In the genomic region with DNA sequence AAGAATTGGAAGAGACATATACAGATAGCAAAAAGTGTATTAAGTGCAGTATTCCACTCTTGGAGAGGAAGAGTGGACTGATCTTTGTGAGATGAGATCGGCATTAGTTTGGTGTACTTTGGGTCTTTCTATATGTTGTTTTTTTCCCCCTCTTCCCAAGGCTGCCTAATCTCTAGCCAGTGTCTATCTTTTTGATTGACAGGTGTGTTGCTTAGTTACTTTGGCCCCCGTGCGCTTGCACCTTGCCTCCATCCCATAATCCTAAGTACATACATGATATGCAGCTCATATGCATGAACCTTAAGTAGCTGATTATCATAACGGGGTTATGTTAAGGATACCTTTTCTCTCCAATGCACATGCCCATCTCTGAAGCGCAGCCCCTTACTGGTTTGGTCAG, we compare ENCODE assay signal across 2 cellular contexts.
TF ChIP-seq lines count a peak whose summit lies in the region.

No MANE protein-coding gene starts in this region.

TF ChIP-seq in HepG2, 621 proteins besides CTCF, POLR2A, EP300 and RAD21:
- TF ChIP-seq ZNF569 (CRISPR knock-in tag; IDR thresholded peaks at IDR 0.05; ENCODE audit: borderline replicate concordance) (no peak), ZNF780A (CRISPR knock-in tag; IDR thresholded peaks at IDR 0.05) (no peak), CENPT (CRISPR knock-in tag; IDR thresholded peaks at IDR 0.05; ENCODE audit: low read depth) (no peak), FOSL2 (CRISPR knock-in tag; IDR thresholded peaks at IDR 0.05) (no peak), FOXK2 (IDR thresholded peaks at IDR 0.05) (no peak)
- TF ChIP-seq, protein P1, sequence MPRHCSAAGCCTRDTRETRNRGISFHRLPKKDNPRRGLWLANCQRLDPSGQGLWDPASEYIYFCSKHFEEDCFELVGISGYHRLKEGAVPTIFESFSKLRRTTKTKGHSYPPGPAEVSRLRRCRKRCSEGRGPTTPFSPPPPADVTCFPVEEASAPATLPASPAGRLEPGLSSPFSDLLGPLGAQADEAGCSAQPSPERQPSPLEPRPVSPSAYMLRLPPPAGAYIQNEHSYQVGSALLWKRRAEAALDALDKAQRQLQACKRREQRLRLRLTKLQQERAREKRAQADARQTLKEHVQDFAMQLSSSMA (CRISPR knock-in tag; IDR thresholded peaks at IDR 0.05), result no peak
- TF ChIP-seq, protein P2, sequence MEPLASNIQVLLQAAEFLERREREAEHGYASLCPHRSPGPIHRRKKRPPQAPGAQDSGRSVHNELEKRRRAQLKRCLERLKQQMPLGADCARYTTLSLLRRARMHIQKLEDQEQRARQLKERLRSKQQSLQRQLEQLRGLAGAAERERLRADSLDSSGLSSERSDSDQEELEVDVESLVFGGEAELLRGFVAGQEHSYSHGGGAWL (CRISPR knock-in tag; IDR thresholded peaks at IDR 0.05), result no peak
- TF ChIP-seq, protein P3, sequence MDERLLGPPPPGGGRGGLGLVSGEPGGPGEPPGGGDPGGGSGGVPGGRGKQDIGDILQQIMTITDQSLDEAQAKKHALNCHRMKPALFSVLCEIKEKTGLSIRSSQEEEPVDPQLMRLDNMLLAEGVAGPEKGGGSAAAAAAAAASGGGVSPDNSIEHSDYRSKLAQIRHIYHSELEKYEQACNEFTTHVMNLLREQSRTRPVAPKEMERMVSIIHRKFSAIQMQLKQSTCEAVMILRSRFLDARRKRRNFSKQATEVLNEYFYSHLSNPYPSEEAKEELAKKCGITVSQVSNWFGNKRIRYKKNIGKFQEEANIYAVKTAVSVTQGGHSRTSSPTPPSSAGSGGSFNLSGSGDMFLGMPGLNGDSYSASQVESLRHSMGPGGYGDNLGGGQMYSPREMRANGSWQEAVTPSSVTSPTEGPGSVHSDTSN (CRISPR knock-in tag; IDR thresholded peaks at IDR 0.05), result peak; percentile 45

TF ChIP-seq in K562, 482 proteins besides CTCF, POLR2A, EP300 and RAD21:
- TF ChIP-seq ZNF551 (CRISPR knock-in tag; IDR thresholded peaks at IDR 0.05) (no peak), HNRNPL (IDR thresholded peaks at IDR 0.05; ENCODE audit: low read depth, low read length) (no peak)
- TF ChIP-seq, protein P4, sequence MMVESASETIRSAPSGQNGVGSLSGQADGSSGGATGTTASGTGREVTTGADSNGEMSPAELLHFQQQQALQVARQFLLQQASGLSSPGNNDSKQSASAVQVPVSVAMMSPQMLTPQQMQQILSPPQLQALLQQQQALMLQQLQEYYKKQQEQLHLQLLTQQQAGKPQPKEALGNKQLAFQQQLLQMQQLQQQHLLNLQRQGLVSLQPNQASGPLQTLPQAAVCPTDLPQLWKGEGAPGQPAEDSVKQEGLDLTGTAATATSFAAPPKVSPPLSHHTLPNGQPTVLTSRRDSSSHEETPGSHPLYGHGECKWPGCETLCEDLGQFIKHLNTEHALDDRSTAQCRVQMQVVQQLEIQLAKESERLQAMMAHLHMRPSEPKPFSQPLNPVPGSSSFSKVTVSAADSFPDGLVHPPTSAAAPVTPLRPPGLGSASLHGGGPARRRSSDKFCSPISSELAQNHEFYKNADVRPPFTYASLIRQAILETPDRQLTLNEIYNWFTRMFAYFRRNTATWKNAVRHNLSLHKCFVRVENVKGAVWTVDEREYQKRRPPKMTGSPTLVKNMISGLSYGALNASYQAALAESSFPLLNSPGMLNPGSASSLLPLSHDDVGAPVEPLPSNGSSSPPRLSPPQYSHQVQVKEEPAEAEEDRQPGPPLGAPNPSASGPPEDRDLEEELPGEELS (CRISPR knock-in tag; IDR thresholded peaks at IDR 0.05; ENCODE audit: borderline replicate concordance), result no peak
- TF ChIP-seq, protein P5, sequence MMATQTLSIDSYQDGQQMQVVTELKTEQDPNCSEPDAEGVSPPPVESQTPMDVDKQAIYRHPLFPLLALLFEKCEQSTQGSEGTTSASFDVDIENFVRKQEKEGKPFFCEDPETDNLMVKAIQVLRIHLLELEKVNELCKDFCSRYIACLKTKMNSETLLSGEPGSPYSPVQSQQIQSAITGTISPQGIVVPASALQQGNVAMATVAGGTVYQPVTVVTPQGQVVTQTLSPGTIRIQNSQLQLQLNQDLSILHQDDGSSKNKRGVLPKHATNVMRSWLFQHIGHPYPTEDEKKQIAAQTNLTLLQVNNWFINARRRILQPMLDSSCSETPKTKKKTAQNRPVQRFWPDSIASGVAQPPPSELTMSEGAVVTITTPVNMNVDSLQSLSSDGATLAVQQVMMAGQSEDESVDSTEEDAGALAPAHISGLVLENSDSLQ (IDR thresholded peaks at IDR 0.05), result peak; percentile 88
- TF ChIP-seq, protein P6, sequence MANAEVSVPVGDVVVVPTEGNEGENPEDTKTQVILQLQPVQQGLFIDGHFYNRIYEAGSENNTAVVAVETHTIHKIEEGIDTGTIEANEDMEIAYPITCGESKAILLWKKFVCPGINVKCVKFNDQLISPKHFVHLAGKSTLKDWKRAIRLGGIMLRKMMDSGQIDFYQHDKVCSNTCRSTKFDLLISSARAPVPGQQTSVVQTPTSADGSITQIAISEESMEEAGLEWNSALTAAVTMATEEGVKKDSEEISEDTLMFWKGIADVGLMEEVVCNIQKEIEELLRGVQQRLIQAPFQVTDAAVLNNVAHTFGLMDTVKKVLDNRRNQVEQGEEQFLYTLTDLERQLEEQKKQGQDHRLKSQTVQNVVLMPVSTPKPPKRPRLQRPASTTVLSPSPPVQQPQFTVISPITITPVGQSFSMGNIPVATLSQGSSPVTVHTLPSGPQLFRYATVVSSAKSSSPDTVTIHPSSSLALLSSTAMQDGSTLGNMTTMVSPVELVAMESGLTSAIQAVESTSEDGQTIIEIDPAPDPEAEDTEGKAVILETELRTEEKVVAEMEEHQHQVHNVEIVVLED (CRISPR knock-in tag; IDR thresholded peaks at IDR 0.05), result no peak
